In genomic region chr13:93753639-93754038, GRCh38 we compare ENCODE assay signal across 25 cellular contexts.
"Had no signal": no experiment of that assay in that cellular context is flagged by ENCODE, and none has a peak within 500 bp of the region (broad histone marks: within the 10 kb centered on the region; RNA-seq: fewer than 3 reads in every experiment).

No MANE protein-coding gene starts in this region.

- H3K4me3 Mint-ChIP-seq: mesothelial cell of epicardium; naive B cell; naive thymus-derived CD8-positive, alpha-beta T cell had no signal

- FAIRE-seq: colon, endothelial cell of umbilical vein, islet of Langerhans, keratinocyte had no signal

- H3K36me3 Mint-ChIP-seq: naive B cell; naive thymus-derived CD8-positive, alpha-beta T cell had no signal

- H3K4me1 Mint-ChIP-seq: naive B cell; naive thymus-derived CD8-positive, alpha-beta T cell had no signal

- ATAC-seq: gastrocnemius medialis; heart right ventricle; left cardiac atrium; left lung; left ventricle myocardium superior; lower lobe of right lung; mucosa of descending colon; naive thymus-derived CD8-positive, alpha-beta T cell had no signal

- H3K36me3 ChIP-seq: esophagus muscularis mucosa, gastrocnemius medialis, heart right ventricle, left lung, lower lobe of right lung had no signal

- H3K9me3 Mint-ChIP-seq: mesothelial cell of epicardium; naive thymus-derived CD8-positive, alpha-beta T cell had no signal

- H3K4me1 ChIP-seq: esophagus muscularis mucosa, gastrocnemius medialis, heart right ventricle, left lung, lower lobe of right lung had no signal

- H3K27me3 ChIP-seq: dorsolateral prefrontal cortex, esophagus muscularis mucosa, gastrocnemius medialis, heart right ventricle, left lung had no signal

- H3K27ac ChIP-seq: coronary artery, dorsolateral prefrontal cortex, esophagus muscularis mucosa, gastrocnemius medialis, heart right ventricle, left lung, lower lobe of right lung had no signal

- H3K27me3 Mint-ChIP-seq: naive B cell had no signal

- H3K9me3 ChIP-seq: esophagus muscularis mucosa, gastrocnemius medialis, heart right ventricle, left lung, lower lobe of right lung, mucosa of descending colon had no signal

- DNase-seq: dermis blood vessel endothelial cell; dorsolateral prefrontal cortex; effector CD4-positive, alpha-beta T cell; effector memory CD4-positive, alpha-beta T cell; foreskin fibroblast; foreskin melanocyte; gastrocnemius medialis; head of caudate nucleus; heart right ventricle; hippocampal formation; left cardiac atrium; left lung; left ventricle myocardium superior; lower lobe of right lung; mesenchymal stem cell; mucosa of descending colon; naive B cell; naive thymus-derived CD8-positive, alpha-beta T cell had no signal

- H3K4me3 ChIP-seq: coronary artery, dorsolateral prefrontal cortex, esophagus muscularis mucosa, gastrocnemius medialis, heart right ventricle, left lung, lower lobe of right lung, mucosa of descending colon had no signal

- H3K27ac Mint-ChIP-seq: mesothelial cell of epicardium; naive B cell; naive thymus-derived CD8-positive, alpha-beta T cell had no signal
